In genomic region chr11:10302294-10302743, GRCh38 we compare ENCODE assay signal across 2 cellular contexts.
TF ChIP-seq lines count a peak whose summit lies in the region.

No MANE protein-coding gene starts in this region.

TF ChIP-seq in K562, 482 proteins besides CTCF, POLR2A, EP300 and RAD21:
- TF ChIP-seq FOSL1 (tag; conservative IDR thresholded peaks at IDR 0.05) (no peak), CBX2 (IDR thresholded peaks at IDR 0.05; ENCODE audit: insufficient read depth, low read length, poor library complexity, severe bottlenecking) (peak; percentile 74), ZFP91 (CRISPR knock-in tag; IDR thresholded peaks at IDR 0.05) (no peak), ZNF263 (CRISPR knock-in tag; IDR thresholded peaks at IDR 0.05; ENCODE audit: borderline replicate concordance) (0 out of 2 replicates have a peak, but pooled peaks have one; percentile 25), TEAD2 (tag; IDR thresholded peaks at IDR 0.05) (no peak), CHD1 (IDR thresholded peaks at IDR 0.05; ENCODE audit: low read length) (no peak), USF1 (CRISPR knock-in tag; IDR thresholded peaks at IDR 0.05) (peak; percentile 49; the same call in 1 of the 2 replicates), MAZ (CRISPR knock-in tag; conservative IDR thresholded peaks at IDR 0.05 in 1 of 2, IDR thresholded peaks at IDR 0.05 in 1 of 2) (peak in 1 of 2 experiments; percentile 53; a peak in 1 of 4 replicates), CHD4 (IDR thresholded peaks at IDR 0.05; ENCODE audit: insufficient read depth, insufficient replicate concordance, low read depth, low read length, poor library complexity, severe bottlenecking) (no peak), SREBF1 (IDR thresholded peaks at IDR 0.05; ENCODE audit: borderline replicate concordance, low read depth, low read length) (no peak), CREB1 (IDR thresholded peaks at IDR 0.05) (no peak), CREB1 (CRISPR knock-in tag; IDR thresholded peaks at IDR 0.05) (no peak), POLR2G (IDR thresholded peaks at IDR 0.05; ENCODE audit: low read depth, low read length) (no peak), FOXO4 (CRISPR knock-in tag; IDR thresholded peaks at IDR 0.05) (no peak), PTBP1 (IDR thresholded peaks at IDR 0.05; ENCODE audit: low read depth, low read length) (no peak), E2F3 (CRISPR knock-in tag; IDR thresholded peaks at IDR 0.05) (no peak), KAT8 (IDR thresholded peaks at IDR 0.05; ENCODE audit: low read depth) (no peak), ZNF239 (CRISPR knock-in tag; IDR thresholded peaks at IDR 0.05) (no peak)

TF ChIP-seq in HepG2, 621 proteins besides CTCF, POLR2A, EP300 and RAD21:
- TF ChIP-seq THAP9 (CRISPR knock-in tag; IDR thresholded peaks at IDR 0.05; ENCODE audit: borderline replicate concordance) (no peak), ZNF142 (CRISPR knock-in tag; IDR thresholded peaks at IDR 0.05) (no peak), HIC2 (CRISPR knock-in tag; IDR thresholded peaks at IDR 0.05; ENCODE audit: low read depth) (0 out of 2 replicates have a peak, but pooled peaks have one; percentile 15), TCF12 (IDR thresholded peaks at IDR 0.05) (no peak), TCF12 (CRISPR knock-in tag; IDR thresholded peaks at IDR 0.05) (peak; percentile 4; the same call in 1 of the 2 replicates), POGZ (CRISPR knock-in tag; IDR thresholded peaks at IDR 0.05) (0 out of 2 replicates have a peak, but pooled peaks have one; percentile 14), RERE (CRISPR knock-in tag; IDR thresholded peaks at IDR 0.05; ENCODE audit: low read depth) (no peak), ZBTB38 (CRISPR knock-in tag; IDR thresholded peaks at IDR 0.05) (peak; percentile 12; the same call in 1 of the 2 replicates), ZNF263 (CRISPR knock-in tag; IDR thresholded peaks at IDR 0.05) (peak; percentile 74), BCL6 (CRISPR knock-in tag; IDR thresholded peaks at IDR 0.05) (peak; percentile 84), ZNF710 (CRISPR knock-in tag; IDR thresholded peaks at IDR 0.05; ENCODE audit: borderline replicate concordance) (no peak), ZBTB37 (CRISPR knock-in tag; IDR thresholded peaks at IDR 0.05) (no peak), NAIF1 (CRISPR knock-in tag; IDR thresholded peaks at IDR 0.05; ENCODE audit: borderline replicate concordance) (0 out of 2 replicates have a peak, but pooled peaks have one; percentile 9), ZNF883 (CRISPR knock-in tag; IDR thresholded peaks at IDR 0.05; ENCODE audit: not compliant biosample characterization) (peak; percentile 4), ZNF430 (CRISPR knock-in tag; IDR thresholded peaks at IDR 0.05) (0 out of 2 replicates have a peak, but pooled peaks have one; percentile 10), ZNF607 (CRISPR knock-in tag; IDR thresholded peaks at IDR 0.05; ENCODE audit: borderline replicate concordance) (no peak), ZNF580 (CRISPR knock-in tag; IDR thresholded peaks at IDR 0.05; ENCODE audit: borderline replicate concordance, low read depth) (0 out of 2 replicates have a peak, but pooled peaks have one; percentile 20), SNAI1 (CRISPR knock-in tag; IDR thresholded peaks at IDR 0.05; ENCODE audit: borderline replicate concordance) (0 out of 2 replicates have a peak, but pooled peaks have one; percentile 26), KDM5A (IDR thresholded peaks at IDR 0.05; ENCODE audit: borderline replicate concordance, low read length) (peak; percentile 16; the same call in 1 of the 2 replicates), MEIS2 (CRISPR knock-in tag; IDR thresholded peaks at IDR 0.05) (no peak), ZBTB33 (CRISPR knock-in tag; IDR thresholded peaks at IDR 0.05) (0 out of 2 replicates have a peak, but pooled peaks have one; percentile 20)
